1 cellular context compared by ENCODE assay signal in genomic region chr7:99267530-99268360, GRCh38.
TF ChIP-seq lines count a peak whose summit lies in the region.

No MANE protein-coding gene starts in this region.

TF ChIP-seq in A549, 52 proteins besides CTCF, POLR2A, EP300 and RAD21 (continued from another document):
- TF ChIP-seq, protein P1, sequence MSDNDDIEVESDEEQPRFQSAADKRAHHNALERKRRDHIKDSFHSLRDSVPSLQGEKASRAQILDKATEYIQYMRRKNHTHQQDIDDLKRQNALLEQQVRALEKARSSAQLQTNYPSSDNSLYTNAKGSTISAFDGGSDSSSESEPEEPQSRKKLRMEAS (IDR thresholded peaks at IDR 0.05), result peak; percentile 45; the same call in 1 of the 2 replicates
- TF ChIP-seq GATA3 (IDR thresholded peaks at IDR 0.05; ENCODE audit: borderline replicate concordance) (no peak), HDAC2 (IDR thresholded peaks at IDR 0.05) (no peak)
